10 cellular contexts compared by ENCODE assay signal in the genomic region with DNA sequence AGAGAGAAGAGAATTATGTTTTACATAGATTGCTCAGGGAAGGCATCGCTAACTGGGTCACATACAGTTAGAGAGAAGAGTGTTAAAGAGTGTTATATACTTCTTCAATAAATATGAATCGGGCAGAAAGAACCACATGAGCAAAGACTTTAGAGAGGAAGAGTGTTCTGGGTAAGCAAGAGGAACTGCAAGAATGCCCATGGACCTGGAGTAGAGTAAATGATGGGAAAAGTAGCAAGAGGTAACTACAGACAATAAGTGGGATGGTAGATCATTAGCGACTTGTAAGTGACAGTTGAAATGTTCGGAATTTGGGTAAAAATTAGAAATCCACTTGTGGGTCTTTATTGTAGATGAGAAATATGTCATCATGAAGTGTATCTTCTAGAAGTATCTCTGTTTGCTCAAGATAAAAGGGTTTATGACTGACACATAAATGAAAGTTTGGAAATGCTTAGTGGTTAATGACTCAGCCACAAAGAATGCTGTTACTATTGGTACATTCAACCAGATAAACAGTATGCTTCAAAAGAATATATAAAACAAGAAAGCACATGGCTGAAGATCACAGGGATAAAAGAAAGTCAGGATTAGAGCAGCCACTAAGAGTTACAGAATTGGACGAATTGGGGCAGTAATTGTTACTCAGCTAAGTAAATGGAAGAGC.
DNase-seq lines count a peak whose midpoint lies in the region; ATAC-seq and TF ChIP-seq lines count a peak whose summit lies in the region.
"Had no signal": no experiment of that assay in that cellular context is flagged by ENCODE, and none has a peak within 500 bp of the region (broad histone marks: within the 10 kb centered on the region; RNA-seq: fewer than 3 reads in every experiment).

No MANE protein-coding gene starts in this region.

- no peak overlapping the region for H3K4me3 Mint-ChIP-seq in central memory CD8-positive, alpha-beta T cell
- no peak overlapping the region for H3K4me3 Mint-ChIP-seq in osteocyte (ENCODE audit: unreplicated experiment)
- H3K4me3 Mint-ChIP-seq in activated CD4-positive, alpha-beta T cell treated with anti-CD3 and anti-CD28 coated beads, Interleukin-2, amount 10 ng/mL, durations not matched to agents 7 days and 5 days = no peak overlapping the region

- no peak for TF ChIP-seq CTCF in osteocyte (IDR thresholded peaks at IDR 0.05)

- DNase-seq in ELR (ENCODE audit: low read depth) (peak; percentile 90), MV-4-11 (lab: John Stamatoyannopoulos, UW) (peak; percentile 94), osteocyte (ENCODE audit: extremely low spot score, unreplicated experiment) (no peak), NCI-H1694 (lab: John Stamatoyannopoulos, UW) (no peak)
- no peak for DNase-seq in central memory CD8-positive, alpha-beta T cell (ENCODE audit: low spot score in 2 of 2)
- no peak for DNase-seq in activated CD4-positive, alpha-beta T cell treated with anti-CD3 and anti-CD28 coated beads, Interleukin-2, amount 10 ng/mL, durations not matched to agents 7 days and 5 days
- no peak for DNase-seq in stimulated activated CD4-positive, alpha-beta T cell treated with anti-CD3 and anti-CD28 coated beads, Interleukin-4, amount 100 ng/mL, for 24 hours
- DNase-seq: activated gamma-delta T cell treated with Interleukin-2 at 50 U/mL for 16 hours, lower lobe of right lung, Peyer's patch had no signal

- H3K9me3 Mint-ChIP-seq in central memory CD8-positive, alpha-beta T cell = no peaks in the 10 kb centered on the region
- H3K9me3 Mint-ChIP-seq in osteocyte (ENCODE audit: unreplicated experiment) = no peaks in the 10 kb centered on the region
- peaks cover 17% of the 10 kb centered on the region for H3K9me3 Mint-ChIP-seq in activated CD4-positive, alpha-beta T cell treated with anti-CD3 and anti-CD28 coated beads, Interleukin-2, amount 10 ng/mL, durations not matched to agents 7 days and 5 days

- no peaks in the 10 kb centered on the region for H3K36me3 Mint-ChIP-seq in central memory CD8-positive, alpha-beta T cell (ENCODE audit: insufficient read depth)
- H3K36me3 Mint-ChIP-seq in osteocyte (ENCODE audit: unreplicated experiment) = no peaks in the 10 kb centered on the region
- no peaks in the 10 kb centered on the region for H3K36me3 Mint-ChIP-seq in activated CD4-positive, alpha-beta T cell treated with anti-CD3 and anti-CD28 coated beads, Interleukin-2, amount 10 ng/mL, durations not matched to agents 7 days and 5 days (ENCODE audit: low read depth)

- ATAC-seq in central memory CD8-positive, alpha-beta T cell (replicated peaks; ENCODE audit: extremely low read depth, poor library complexity, severe bottlenecking) = peak; percentile 46

- H3K27ac Mint-ChIP-seq in central memory CD8-positive, alpha-beta T cell (ENCODE audit: low read depth) = no peak overlapping the region
- H3K27ac Mint-ChIP-seq in osteocyte (ENCODE audit: unreplicated experiment) = peak overlapping the region; percentile 2
- no peak overlapping the region for H3K27ac Mint-ChIP-seq in activated CD4-positive, alpha-beta T cell treated with anti-CD3 and anti-CD28 coated beads, Interleukin-2, amount 10 ng/mL, durations not matched to agents 7 days and 5 days

- H3K4me1 Mint-ChIP-seq in central memory CD8-positive, alpha-beta T cell = peaks cover 15% of the 10 kb centered on the region
- H3K4me1 Mint-ChIP-seq in osteocyte (ENCODE audit: unreplicated experiment) = peaks cover 10% of the 10 kb centered on the region
- H3K4me1 Mint-ChIP-seq in activated CD4-positive, alpha-beta T cell treated with anti-CD3 and anti-CD28 coated beads, Interleukin-2, amount 10 ng/mL, durations not matched to agents 7 days and 5 days = peaks cover 14% of the 10 kb centered on the region

- POLR2A ChIA-PET in activated CD4-positive, alpha-beta T cell treated with anti-CD3 and anti-CD28 coated beads, Interleukin-2, amount 10 ng/mL, durations not matched to agents 7 days and 5 days (lab: Charles Lee) = no interaction called here

- CTCF ChIA-PET in activated CD4-positive, alpha-beta T cell treated with anti-CD3 and anti-CD28 coated beads, Interleukin-2, amount 10 ng/mL, durations not matched to agents 7 days and 5 days (lab: Charles Lee) = no interaction called here

- H3K27me3 Mint-ChIP-seq in central memory CD8-positive, alpha-beta T cell = no peaks in the 10 kb centered on the region
- H3K27me3 Mint-ChIP-seq in osteocyte (ENCODE audit: unreplicated experiment) = no peaks in the 10 kb centered on the region
- no peaks in the 10 kb centered on the region for H3K27me3 Mint-ChIP-seq in activated CD4-positive, alpha-beta T cell treated with anti-CD3 and anti-CD28 coated beads, Interleukin-2, amount 10 ng/mL, durations not matched to agents 7 days and 5 days

Comparison
In these comparisons a context has a peak if more than half of its experiments do, and no peak if none do; other contexts are left out.
1. DNase-seq: peak in ELR (single experiment) and MV-4-11 (single experiment); none in central memory CD8-positive, alpha-beta T cell (0 of 2), osteocyte (single experiment), NCI-H1694 (single experiment), activated CD4-positive, alpha-beta T cell treated with anti-CD3 and anti-CD28 coated beads, Interleukin-2, amount 10 ng/mL, durations not matched to agents 7 days and 5 days (single experiment) and stimulated activated CD4-positive, alpha-beta T cell treated with anti-CD3 and anti-CD28 coated beads, Interleukin-4, amount 100 ng/mL, for 24 hours (single experiment).